ENCODE assay signal across 1 cellular context in the genomic region with DNA sequence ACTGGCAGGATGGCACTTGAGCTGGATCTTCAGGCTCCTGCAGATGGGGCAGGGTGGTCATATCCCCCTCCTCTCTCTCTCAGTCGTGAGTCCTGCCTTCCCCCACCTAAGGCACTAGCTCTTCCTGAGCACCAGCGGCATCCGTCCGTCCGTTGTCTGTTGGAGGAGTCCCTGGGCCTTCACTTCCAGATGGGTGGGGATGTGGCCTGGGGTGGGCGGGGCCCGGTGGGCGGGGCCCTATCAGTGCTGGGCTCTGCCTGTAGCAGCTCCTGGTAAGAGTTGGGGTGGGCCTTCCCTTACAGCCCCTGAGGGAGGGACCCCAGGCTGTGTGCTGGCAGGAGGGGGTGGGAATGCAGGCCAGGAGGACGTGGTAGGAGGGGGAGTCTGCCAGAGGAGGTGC.
TF ChIP-seq lines count a peak whose summit lies in the region.

No MANE protein-coding gene starts in this region.

TF ChIP-seq in SK-N-SH, 30 proteins besides CTCF, POLR2A, EP300 and RAD21:
- no peak for TF ChIP-seq USF1 (IDR thresholded peaks at IDR 0.05; ENCODE audit: borderline replicate concordance, low read depth)
- no peak for TF ChIP-seq RFX5 (IDR thresholded peaks at IDR 0.05; ENCODE audit: low read length)
- no peak for TF ChIP-seq TAF1 (IDR thresholded peaks at IDR 0.05; ENCODE audit: borderline replicate concordance, low read depth, low read length)
- no peak for TF ChIP-seq GATA2 (CRISPR knock-in tag; IDR thresholded peaks at IDR 0.05)
- TF ChIP-seq, protein P1, sequence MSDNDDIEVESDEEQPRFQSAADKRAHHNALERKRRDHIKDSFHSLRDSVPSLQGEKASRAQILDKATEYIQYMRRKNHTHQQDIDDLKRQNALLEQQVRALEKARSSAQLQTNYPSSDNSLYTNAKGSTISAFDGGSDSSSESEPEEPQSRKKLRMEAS (IDR thresholded peaks at IDR 0.05; ENCODE audit: low read depth) = no peak
- TF ChIP-seq CHD2 (IDR thresholded peaks at IDR 0.05; ENCODE audit: low read length, partially characterized antibody) = no peak
- TF ChIP-seq FOXJ3 (CRISPR knock-in tag; IDR thresholded peaks at IDR 0.05) = no peak
- TF ChIP-seq RCOR1 (IDR thresholded peaks at IDR 0.05; ENCODE audit: low read length) = no peak
- TF ChIP-seq JUND (IDR thresholded peaks at IDR 0.05) = no peak
- TF ChIP-seq PBX3 (IDR thresholded peaks at IDR 0.05) = no peak
- TF ChIP-seq USF2 (IDR thresholded peaks at IDR 0.05; ENCODE audit: borderline replicate concordance, low read depth, low read length) = no peak
- no peak for TF ChIP-seq ELF1 (IDR thresholded peaks at IDR 0.05)
